2 cellular contexts compared by ENCODE assay signal in the genomic region with DNA sequence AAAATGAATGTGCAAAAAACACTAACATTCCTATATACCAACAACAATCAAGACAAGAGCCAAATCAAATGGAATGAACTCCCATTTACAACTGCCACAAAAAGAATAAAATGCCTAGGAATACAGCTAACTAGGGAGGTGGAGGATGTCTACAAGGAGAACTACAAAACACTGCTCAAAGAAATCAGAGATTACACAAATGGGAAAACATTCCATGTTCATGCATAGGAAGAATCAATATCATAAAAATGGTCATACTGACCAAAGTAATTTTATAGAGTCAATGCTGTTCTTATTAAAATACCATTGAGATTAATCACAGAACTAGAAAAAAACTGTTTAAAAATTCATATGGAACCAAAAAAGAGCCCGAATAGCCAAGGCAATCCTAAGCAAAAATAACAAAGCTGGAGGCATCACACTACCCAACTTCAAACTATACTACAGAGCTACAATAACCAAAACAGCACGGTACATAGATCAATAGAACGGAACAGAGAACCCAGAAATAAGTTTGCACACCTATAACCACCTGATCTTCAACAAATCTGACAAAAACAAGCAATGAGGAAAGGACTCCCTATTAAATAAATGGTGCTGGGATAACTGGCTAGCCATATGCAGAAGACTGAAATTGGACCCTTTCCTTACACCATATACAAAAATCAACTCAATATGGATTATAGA. TPM values are rescaled to one million over a fixed set of nuclear protein-coding genes. Genes with fewer than 3 reads are reported as not detected.
"Had no signal": no experiment of that assay in that cellular context is flagged by ENCODE, and none has a peak within 500 bp of the region (broad histone marks: within the 10 kb centered on the region; RNA-seq: fewer than 3 reads in every experiment).

No MANE protein-coding gene starts in this region.

RNA-seq across cellular contexts. Expression of a gene that starts 21.2 kb away (rescaled TPM):
- total RNA-seq: IMR-90 had no signal
- polyA plus RNA-seq: IgD-negative memory B cell had no signal
